19 cellular contexts compared by ENCODE assay signal in genomic region chr2:113724010-113724409, GRCh38. TPM values are rescaled to one million over a fixed set of nuclear protein-coding genes. Genes with fewer than 3 reads are reported as not detected.
A peak's percentile ranks its signal among the peaks of the same experiment; 100 is the strongest.
DNase-seq lines count a peak whose midpoint lies in the region; FAIRE-seq and TF ChIP-seq lines count a peak whose summit lies in the region.
"Had no signal": no experiment of that assay in that cellular context is flagged by ENCODE, and none has a peak within 500 bp of the region (broad histone marks: within the 10 kb centered on the region; RNA-seq: fewer than 3 reads in every experiment).

No MANE protein-coding gene starts in this region.

- FAIRE-seq in GM19239 (lab: Jason Lieb, UNC): peak; percentile 28
- FAIRE-seq: H54, K562 had no signal

- H3K9me3 Mint-ChIP-seq in immature natural killer cell (no peaks in the 10 kb centered on the region), endothelial cell (ENCODE audit: unreplicated experiment) (no peaks in the 10 kb centered on the region)
- H3K9me3 Mint-ChIP-seq: CD4-positive, alpha-beta T cell had no signal

- DNase-seq in DMS 273 treated with DMSO at 0.1 percent for 48 hours (lab: John Stamatoyannopoulos, UW) (peak; percentile 70), GM19239 (ENCODE audit: insufficient read length, low spot score) (no peak), NCI-H524 treated with DMSO at 0.1 percent for 48 hours (lab: John Stamatoyannopoulos, UW) (peak; percentile 62), immature natural killer cell (no peak), endothelial cell (ENCODE audit: low spot score) (no peak)
- DNase-seq in activated CD8-positive, alpha-beta memory T cell treated with anti-CD3 and anti-CD28 coated beads, Interleukin-2, amount 50 U/mL, for 48 hours: no peak
- DNase-seq in effector CD4-positive, alpha-beta T cell: no peak
- DNase-seq: CD4-positive, alpha-beta T cell; COR-L47; GF-D8; NCI-H1092 treated with DMSO at 0.1 percent for 48 hours; NCI-H1436 treated with DMSO at 0.1 percent for 48 hours; NCI-H2171; NCI-H526 treated with DMSO at 0.1 percent for 48 hours; PC-9; RPMI8226; SHP77 had no signal

- H3K4me3 Mint-ChIP-seq in immature natural killer cell: peak overlapping the region in 1 of 5 donors; percentile 2
- no peak overlapping the region for H3K4me3 Mint-ChIP-seq in endothelial cell (ENCODE audit: unreplicated experiment)
- H3K4me3 Mint-ChIP-seq: CD4-positive, alpha-beta T cell had no signal

- peaks cover 0 to 3% (median 0%) of the 10 kb centered on the region in 3 donors for H3K27me3 Mint-ChIP-seq in immature natural killer cell (ENCODE audit: low read depth in 3 of 3)
- no peaks in the 10 kb centered on the region for H3K27me3 Mint-ChIP-seq in endothelial cell (ENCODE audit: unreplicated experiment)
- H3K27me3 Mint-ChIP-seq: CD4-positive, alpha-beta T cell had no signal

- H3K4me1 Mint-ChIP-seq in immature natural killer cell: peaks cover 14 to 21% of the 10 kb centered on the region in 2 donors
- no peaks in the 10 kb centered on the region for H3K4me1 Mint-ChIP-seq in endothelial cell (ENCODE audit: unreplicated experiment)

- H3K36me3 Mint-ChIP-seq in immature natural killer cell (peaks cover 16 to 35% (median 20%) of the 10 kb centered on the region in 3 donors), endothelial cell (ENCODE audit: low read depth, unreplicated experiment) (peaks cover 4% of the 10 kb centered on the region)

- TF ChIP-seq CTCF in endothelial cell (IDR thresholded peaks at IDR 0.05; ENCODE audit: unreplicated experiment): no peak

- peak overlapping the region in 5 of 6 donors; percentile 13 to 81 (median 68) for H3K27ac Mint-ChIP-seq in immature natural killer cell
- no peak overlapping the region for H3K27ac Mint-ChIP-seq in endothelial cell (ENCODE audit: unreplicated experiment)
- H3K27ac Mint-ChIP-seq: CD4-positive, alpha-beta T cell had no signal

RNA-seq across cellular contexts. Expression of gene SLC35F5, which starts 32.4 kb away (rescaled TPM):
- 10 to 100 TPM; 10.4 to 11.9 (median 10.5) TPM for polyA plus RNA-seq in immature natural killer cell
- total RNA-seq in endothelial cell (ENCODE audit: unreplicated experiment): 34.4 TPM

Comparison
In these comparisons a context has a peak if more than half of its experiments do, and no peak if none do; other contexts are left out.
1. DNase-seq: peak in DMS 273 treated with DMSO at 0.1 percent for 48 hours (single experiment) and NCI-H524 treated with DMSO at 0.1 percent for 48 hours (single experiment); none in GM19239 (single experiment), immature natural killer cell (0 of 3), activated CD8-positive, alpha-beta memory T cell treated with anti-CD3 and anti-CD28 coated beads, Interleukin-2, amount 50 U/mL, for 48 hours (single experiment), effector CD4-positive, alpha-beta T cell (single experiment) and endothelial cell (single experiment).